ENCODE assay signal across 10 cellular contexts in genomic region chr20:4060054-4060795, GRCh38. TPM values are rescaled to one million over a fixed set of nuclear protein-coding genes. Genes with fewer than 3 reads are reported as not detected.
DNase-seq lines count a peak whose midpoint lies in the region; ATAC-seq and TF ChIP-seq lines count a peak whose summit lies in the region.
"Had no signal": no experiment of that assay in that cellular context is flagged by ENCODE, and none has a peak within 500 bp of the region (broad histone marks: within the 10 kb centered on the region; RNA-seq: fewer than 3 reads in every experiment).

No MANE protein-coding gene starts in this region.

- TF ChIP-seq CTCF in Loucy (conservative IDR thresholded peaks at IDR 0.05; ENCODE audit: low read length) = no peak
- no peak for TF ChIP-seq CTCF in chondrocyte (IDR thresholded peaks at IDR 0.05)

- no peaks in the 10 kb centered on the region for H3K27me3 Mint-ChIP-seq in activated naive CD4-positive, alpha-beta T cell treated with anti-CD3 and anti-CD28 coated beads, Interleukin-2, amount 10 ng/mL, durations not matched to agents 7 days and 5 days
- no peaks in the 10 kb centered on the region for H3K27me3 Mint-ChIP-seq in chondrocyte (ENCODE audit: low read depth)

- no peaks in the 10 kb centered on the region for H3F3A ChIP-seq in Loucy (ENCODE audit: low read depth)

- peak overlapping the region; percentile 12 for H3K27ac Mint-ChIP-seq in activated naive CD4-positive, alpha-beta T cell treated with anti-CD3 and anti-CD28 coated beads, Interleukin-2, amount 10 ng/mL, durations not matched to agents 7 days and 5 days
- H3K27ac Mint-ChIP-seq in chondrocyte (ENCODE audit: unreplicated experiment) = no peak overlapping the region
- H3K27ac Mint-ChIP-seq: activated T-cell treated with anti-CD3 and anti-CD28 coated beads, Interleukin-2, amount 50 U/mL, for 72 hours; memory B cell had no signal

- peak overlapping the region; percentile 72 for H2AFZ ChIP-seq in Loucy (ENCODE audit: low read length)

- DNase-seq in activated naive CD4-positive, alpha-beta T cell treated with anti-CD3 and anti-CD28 coated beads, Interleukin-2, amount 10 ng/mL, durations not matched to agents 7 days and 5 days = no peak
- no peak for DNase-seq in activated naive CD4-positive, alpha-beta T cell treated with Interleukin-2 at 50 U/mL for 16 hours
- DNase-seq in kidney tubule cell (ENCODE audit: low spot score) = peak; percentile 69
- DNase-seq in chondrocyte (ENCODE audit: low spot score) = no peak
- DNase-seq in activated CD4-positive, CD25-positive, alpha-beta regulatory T cell treated with anti-CD3 and anti-CD28 coated beads, Interleukin-2, amount 50 U/mL, for 72 hours = no peak
- DNase-seq in DMS79 treated with DMSO at 0.1 percent for 48 hours (lab: John Stamatoyannopoulos, UW) = no peak
- DNase-seq: activated T-cell treated with anti-CD3 and anti-CD28 coated beads, Interleukin-2, amount 50 U/mL, for 72 hours had no signal

- H3K9me2 ChIP-seq in Loucy (replicated peaks; ENCODE audit: low read depth, low read length) = no peaks in the 10 kb centered on the region

- H3K9me3 ChIP-seq in Loucy (ENCODE audit: insufficient read depth, low read depth, low read length) = no peaks in the 10 kb centered on the region

- H4K20me1 ChIP-seq in Loucy (ENCODE audit: insufficient read depth, low read length, poor library complexity, severe bottlenecking) = no peaks in the 10 kb centered on the region

- H3K4me2 ChIP-seq in Loucy (ENCODE audit: low read depth, low read length, poor library complexity, severe bottlenecking) = no peak overlapping the region

- ATAC-seq in GM19035 (IDR thresholded peaks at IDR 0.05; ENCODE audit: unreplicated experiment) = no peak
- ATAC-seq: activated T-cell treated with anti-CD3 and anti-CD28 coated beads, Interleukin-2, amount 50 U/mL, for 72 hours had no signal

- no peak overlapping the region for H3K4me3 Mint-ChIP-seq in activated naive CD4-positive, alpha-beta T cell treated with anti-CD3 and anti-CD28 coated beads, Interleukin-2, amount 10 ng/mL, durations not matched to agents 7 days and 5 days
- no peak overlapping the region for H3K4me3 Mint-ChIP-seq in chondrocyte (ENCODE audit: unreplicated experiment)
- H3K4me3 Mint-ChIP-seq: activated T-cell treated with anti-CD3 and anti-CD28 coated beads, Interleukin-2, amount 50 U/mL, for 72 hours; memory B cell had no signal

- H3K4me1 Mint-ChIP-seq in activated naive CD4-positive, alpha-beta T cell treated with anti-CD3 and anti-CD28 coated beads, Interleukin-2, amount 10 ng/mL, durations not matched to agents 7 days and 5 days = peaks cover 31% of the 10 kb centered on the region
- peaks cover 25% of the 10 kb centered on the region for H3K4me1 Mint-ChIP-seq in chondrocyte (ENCODE audit: low read depth)

- no peak overlapping the region for H3K4me3 ChIP-seq in Loucy (ENCODE audit: low read length, poor library complexity, severe bottlenecking)

- H3K36me3 Mint-ChIP-seq in activated naive CD4-positive, alpha-beta T cell treated with anti-CD3 and anti-CD28 coated beads, Interleukin-2, amount 10 ng/mL, durations not matched to agents 7 days and 5 days = no peaks in the 10 kb centered on the region
- H3K36me3 Mint-ChIP-seq in chondrocyte (ENCODE audit: low read depth) = no peaks in the 10 kb centered on the region
- H3K36me3 Mint-ChIP-seq: memory B cell had no signal

- H3K9ac ChIP-seq in Loucy (ENCODE audit: low read depth, low read length, poor library complexity, severe bottlenecking) = no peak overlapping the region

- H3K27me3 ChIP-seq in Loucy (ENCODE audit: insufficient read depth, low read length, poor library complexity, severe bottlenecking) = no peaks in the 10 kb centered on the region

- H3K79me2 ChIP-seq in Loucy (ENCODE audit: insufficient read depth, low read length) = no peaks in the 10 kb centered on the region

- H3K4me1 ChIP-seq in Loucy (ENCODE audit: insufficient read depth, low read length, poor library complexity, severe bottlenecking) = peaks cover 25% of the 10 kb centered on the region

- H3K9me3 Mint-ChIP-seq in activated naive CD4-positive, alpha-beta T cell treated with anti-CD3 and anti-CD28 coated beads, Interleukin-2, amount 10 ng/mL, durations not matched to agents 7 days and 5 days = no peaks in the 10 kb centered on the region
- H3K9me3 Mint-ChIP-seq in chondrocyte (ENCODE audit: low read depth) = no peaks in the 10 kb centered on the region
- H3K9me3 Mint-ChIP-seq: activated T-cell treated with anti-CD3 and anti-CD28 coated beads, Interleukin-2, amount 50 U/mL, for 72 hours; memory B cell had no signal

- CTCF ChIA-PET in activated naive CD4-positive, alpha-beta T cell treated with anti-CD3 and anti-CD28 coated beads, Interleukin-2, amount 10 ng/mL, durations not matched to agents 7 days and 5 days (lab: Charles Lee) = interaction anchor here (1.5 kb wide), 1 partner anchor 10 kb away, joined by 4 read pairs; no protein-coding TSS in a partner anchor

- H3K36me3 ChIP-seq in Loucy (ENCODE audit: insufficient read depth, low read length) = no peaks in the 10 kb centered on the region

RNA-seq across cellular contexts. Expression of gene RNF24, which starts 44.9 kb away (rescaled TPM):
- 13.3 to 22.4 TPM (median 18.9 TPM) in 3 replicates for total RNA-seq in chondrocyte
